Comparison of ENCODE assay signal across 8 cellular contexts in the genomic region with DNA sequence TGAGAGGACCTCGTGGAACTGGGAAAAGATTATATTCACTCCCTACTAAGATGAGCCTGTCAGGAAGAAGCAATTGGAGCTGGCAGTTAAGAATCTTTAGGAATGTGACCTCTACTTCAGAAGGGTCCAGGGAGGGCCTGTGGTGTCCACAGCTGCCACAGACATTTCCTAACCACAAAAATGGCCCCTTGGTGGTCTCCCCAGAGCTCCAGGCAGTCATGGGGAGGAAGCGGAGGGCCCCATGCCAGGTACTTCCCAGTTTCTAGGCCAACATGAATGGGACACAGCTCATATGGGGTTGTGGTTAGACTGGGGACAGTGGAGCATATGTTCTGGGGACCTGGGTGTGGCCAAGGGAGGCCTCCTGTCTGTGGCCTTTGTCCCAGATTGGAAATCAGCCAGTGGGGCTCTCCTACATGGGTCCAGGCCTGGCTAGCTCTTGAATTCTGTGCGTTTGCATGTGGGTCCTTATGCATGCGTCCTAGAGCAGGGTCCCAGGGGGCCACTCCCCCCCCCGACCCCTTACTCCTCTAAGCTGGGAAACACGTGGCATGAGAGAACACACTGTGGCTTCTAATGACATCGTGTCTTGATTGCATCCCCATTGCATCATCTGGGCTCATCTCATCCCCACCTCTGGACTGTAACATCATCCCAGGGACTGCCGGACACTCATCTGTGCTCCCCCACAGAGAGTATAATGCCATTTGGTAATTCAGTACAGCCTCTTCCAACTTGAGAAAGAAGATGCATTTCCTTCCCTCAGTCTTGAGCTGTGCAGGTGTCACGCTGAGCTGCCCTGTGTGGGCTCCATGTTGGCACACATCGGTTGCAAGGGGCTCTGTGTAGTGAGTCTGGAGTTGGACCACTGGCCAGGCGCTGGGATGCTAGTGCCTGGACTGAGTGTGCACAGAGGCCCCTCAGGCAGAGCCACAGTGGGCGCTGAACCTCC. TPM values are rescaled to one million over a fixed set of nuclear protein-coding genes. Genes with fewer than 3 reads are reported as not detected.
A peak's percentile ranks its signal among the peaks of the same experiment; 100 is the strongest.
DNase-seq lines count a peak whose midpoint lies in the region; TF ChIP-seq lines count a peak whose summit lies in the region.

No MANE protein-coding gene starts in this region.

- peak overlapping the region; percentile 68 for H3K27ac Mint-ChIP-seq in activated naive CD4-positive, alpha-beta T cell treated with anti-CD3 and anti-CD28 coated beads, Interleukin-2, amount 50 U/mL, for 24 hours
- H3K27ac Mint-ChIP-seq in type B pancreatic cell = peak overlapping the region; percentile 48

- DNase-seq in activated naive CD4-positive, alpha-beta T cell treated with Interleukin-2 at 50 U/mL for 16 hours = no peak
- DNase-seq in SJSA1 (ENCODE audit: low read depth in 1 of 2, low spot score in 2 of 2) (peak; percentile 99), fibroblast of the conjunctiva (ENCODE audit: low read depth) (peak; percentile 93), type B pancreatic cell (ENCODE audit: extremely low spot score, unreplicated experiment) (no peak), AG08395 (ENCODE audit: low spot score) (no peak), DMS79 treated with DMSO at 0.1 percent for 48 hours (lab: John Stamatoyannopoulos, UW) (no peak), amygdala (lab: John Stamatoyannopoulos, UW) (no peak)

- H3K4me1 Mint-ChIP-seq in activated naive CD4-positive, alpha-beta T cell treated with anti-CD3 and anti-CD28 coated beads, Interleukin-2, amount 50 U/mL, for 24 hours = peaks cover 94% of the 10 kb centered on the region
- peaks cover 37% of the 10 kb centered on the region for H3K4me1 Mint-ChIP-seq in type B pancreatic cell (ENCODE audit: unreplicated experiment)

- peak overlapping the region; percentile 95 for H3K27ac ChIP-seq in SJSA1

- H3K9me3 Mint-ChIP-seq in activated naive CD4-positive, alpha-beta T cell treated with anti-CD3 and anti-CD28 coated beads, Interleukin-2, amount 50 U/mL, for 24 hours = no peaks in the 10 kb centered on the region
- no peaks in the 10 kb centered on the region for H3K9me3 Mint-ChIP-seq in type B pancreatic cell

- peak overlapping the region; percentile 37 for H3K4me3 Mint-ChIP-seq in activated naive CD4-positive, alpha-beta T cell treated with anti-CD3 and anti-CD28 coated beads, Interleukin-2, amount 50 U/mL, for 24 hours
- no peak overlapping the region for H3K4me3 Mint-ChIP-seq in type B pancreatic cell

- H3K36me3 ChIP-seq in SJSA1 = no peaks in the 10 kb centered on the region

- peaks cover 64% of the 10 kb centered on the region for H3K4me1 ChIP-seq in SJSA1 (replicated peaks)

- H3K4me3 ChIP-seq in SJSA1 = no peak overlapping the region

- TF ChIP-seq CTCF in type B pancreatic cell (conservative IDR thresholded peaks at IDR 0.05) = no peak

- no peaks in the 10 kb centered on the region for H3K9me3 ChIP-seq in SJSA1 (replicated peaks)

- H3K27me3 ChIP-seq in SJSA1 (replicated peaks) = no peaks in the 10 kb centered on the region

- H3K27me3 Mint-ChIP-seq in activated naive CD4-positive, alpha-beta T cell treated with anti-CD3 and anti-CD28 coated beads, Interleukin-2, amount 50 U/mL, for 24 hours = no peaks in the 10 kb centered on the region
- H3K27me3 Mint-ChIP-seq in type B pancreatic cell = no peaks in the 10 kb centered on the region

- H3K36me3 Mint-ChIP-seq in activated naive CD4-positive, alpha-beta T cell treated with anti-CD3 and anti-CD28 coated beads, Interleukin-2, amount 50 U/mL, for 24 hours = peaks cover 18% of the 10 kb centered on the region
- H3K36me3 Mint-ChIP-seq in type B pancreatic cell = peaks cover 3% of the 10 kb centered on the region

RNA-seq across cellular contexts. Expression of gene IRF1, which starts 31.3 kb away (rescaled TPM):
- total RNA-seq in SJSA1 (2014; rRNA removed; shearing (Covaris generic)) = 16.0 and 18.4 TPM in 2 replicates
- 50.1 and 77.4 TPM in 2 replicates for total RNA-seq in type B pancreatic cell (ENCODE audit: low replicate concordance)

Comparison
In these comparisons a context has a peak if more than half of its experiments do, and no peak if none do; other contexts are left out.
1. DNase-seq: peak in SJSA1 (2 of 2) and fibroblast of the conjunctiva (single experiment); none in activated naive CD4-positive, alpha-beta T cell treated with Interleukin-2 at 50 U/mL for 16 hours (single experiment), type B pancreatic cell (single experiment), AG08395 (single experiment), DMS79 treated with DMSO at 0.1 percent for 48 hours (single experiment) and amygdala (0 of 56).